In the genomic region with DNA sequence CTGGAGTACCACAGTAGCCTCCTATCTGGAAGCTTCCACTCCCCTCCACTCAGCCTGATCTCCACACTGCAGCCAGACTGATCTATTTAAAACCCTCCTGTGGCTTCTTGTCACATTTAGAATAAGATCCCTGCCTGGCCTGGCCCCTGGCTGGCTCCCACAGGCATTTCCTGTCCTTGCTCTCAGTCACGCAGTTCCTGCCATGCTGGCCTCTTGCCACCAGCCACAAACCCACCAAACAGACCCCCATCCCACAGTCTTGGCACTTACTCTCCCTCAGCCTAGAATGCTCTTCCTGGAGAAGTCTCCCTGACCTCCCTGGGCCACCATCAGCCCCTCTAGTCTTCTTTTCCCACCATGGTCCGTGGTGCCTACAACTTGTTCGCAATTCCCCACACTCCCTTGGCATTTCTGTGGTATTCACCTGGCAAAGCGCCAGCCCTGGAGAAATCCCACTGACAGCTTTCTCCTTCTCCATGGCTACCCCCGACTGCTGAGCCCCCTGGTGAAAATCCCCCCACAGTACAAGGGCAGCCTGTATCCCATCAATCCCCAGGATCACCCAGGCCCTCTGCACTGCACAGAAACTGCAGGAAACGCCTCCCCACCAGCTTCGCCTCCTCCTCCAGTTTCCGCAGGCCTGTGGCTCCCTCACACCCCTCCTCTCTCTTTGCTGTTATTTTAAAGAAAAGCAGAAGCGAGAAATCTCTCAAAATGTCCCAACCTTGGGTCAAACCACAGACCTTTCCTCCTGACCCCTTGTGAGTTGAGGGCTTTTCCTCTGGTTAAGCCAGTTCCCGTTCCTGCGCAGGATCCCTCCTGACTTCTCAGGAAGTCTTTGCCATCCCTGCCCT, we compare ENCODE assay signal across 8 cellular contexts.
DNase-seq lines count a peak whose midpoint lies in the region; ATAC-seq and TF ChIP-seq lines count a peak whose summit lies in the region.

No MANE protein-coding gene starts in this region.

- H3K4me2 ChIP-seq in GM23338: no peak overlapping the region

- no peaks in the 10 kb centered on the region for H3K79me2 ChIP-seq in GM23338 (replicated peaks; ENCODE audit: insufficient read depth)

- in situ Hi-C loops in GM13976 (cut with MboI; ENCODE audit: low sequenced_read_pairs, unreplicated experiment) (no loop called here), brain microvascular endothelial cell (cut with HindIII; ENCODE audit: low pct_ligation_motif_present, low sequenced_read_pairs) (no loop called here)

- H3K27ac Mint-ChIP-seq in GM23338: peak overlapping the region; percentile 5; the same call in 1 of the 2 replicates
- peak overlapping the region in 1 of 2 donors; percentile 53 for H3K27ac Mint-ChIP-seq in natural killer cell treated with Interleukin-12 subunit alpha and Interleukin-12 subunit beta and Interleukin-15 and Interleukin-18, amount 100 ng/mL, for 72 hours

- H3K27ac ChIP-seq in GM23338 (ENCODE audit: low read depth) (no peak overlapping the region), brain microvascular endothelial cell (no peak overlapping the region), foreskin keratinocyte (no peak overlapping the region)

- H3K4me1 ChIP-seq in GM23338 (ENCODE audit: insufficient read depth): no peaks in the 10 kb centered on the region
- no peaks in the 10 kb centered on the region for H3K4me1 ChIP-seq in foreskin keratinocyte

- no peaks in the 10 kb centered on the region for H3K36me3 ChIP-seq in GM23338 (ENCODE audit: insufficient read depth)
- H3K36me3 ChIP-seq in brain microvascular endothelial cell (replicated peaks): no peaks in the 10 kb centered on the region

- TF ChIP-seq CTCF in GM13976 (IDR thresholded peaks at IDR 0.05; ENCODE audit: borderline replicate concordance, control extremely low read depth, extremely low read depth, insufficient read depth, missing control alignments): no peak
- TF ChIP-seq CTCF in GM23338 (conservative IDR thresholded peaks at IDR 0.05; ENCODE audit: low read depth in 2 of 2): no peak
- TF ChIP-seq CTCF in brain microvascular endothelial cell (IDR thresholded peaks at IDR 0.05; ENCODE audit: low read depth, low read length, missing control alignments): no peak
- TF ChIP-seq CTCF in foreskin keratinocyte (conservative IDR thresholded peaks at IDR 0.05): no peak

- ATAC-seq in GM23338 (no peak), foreskin keratinocyte (no peak)
- peak in 1 of 2 donors; percentile 39 for ATAC-seq in natural killer cell treated with Interleukin-12 subunit alpha and Interleukin-12 subunit beta and Interleukin-15 and Interleukin-18, amount 100 ng/mL, for 72 hours

- peaks cover 8% of the 10 kb centered on the region; the same call in 2 of the 3 replicates for H3K9me3 Mint-ChIP-seq in GM23338
- H3K9me3 Mint-ChIP-seq in natural killer cell treated with Interleukin-12 subunit alpha and Interleukin-12 subunit beta and Interleukin-15 and Interleukin-18, amount 100 ng/mL, for 72 hours: no peaks in the 10 kb centered on the region

- H3K27me3 ChIP-seq in GM23338 (ENCODE audit: insufficient read depth) (no peaks in the 10 kb centered on the region), brain microvascular endothelial cell (replicated peaks) (no peaks in the 10 kb centered on the region), foreskin keratinocyte (peaks cover 3% of the 10 kb centered on the region)

- H3K4me3 ChIP-seq in GM23338: no peak overlapping the region
- H3K4me3 ChIP-seq in brain microvascular endothelial cell (ENCODE audit: low read depth, low read length): no peak overlapping the region

- no peaks in the 10 kb centered on the region for H3F3A ChIP-seq in GM23338 (replicated peaks; ENCODE audit: low read depth)

- no peaks in the 10 kb centered on the region for H4K20me1 ChIP-seq in GM23338 (replicated peaks; ENCODE audit: insufficient read depth)

- H2AFZ ChIP-seq in GM23338: no peak overlapping the region

- no peaks in the 10 kb centered on the region for H3K9me2 ChIP-seq in GM23338 (ENCODE audit: insufficient read depth)

- DNase-seq in GM13976 (ENCODE audit: low spot score) (peak; percentile 76), GM23338 (ENCODE audit: low spot score) (no peak), M059J (ENCODE audit: low read depth) (peak; percentile 88), brain microvascular endothelial cell (peak; percentile 53), NK-92 (lab: John Stamatoyannopoulos, UW; ENCODE audit: unreplicated experiment) (no peak), foreskin keratinocyte (no peak), NCI-H774 (lab: John Stamatoyannopoulos, UW) (no peak)
- no peak for DNase-seq in natural killer cell treated with Interleukin-12 subunit alpha and Interleukin-12 subunit beta and Interleukin-15 and Interleukin-18, amount 100 ng/mL, for 72 hours (ENCODE audit: low spot score)

- H3K36me3 Mint-ChIP-seq in GM23338 (ENCODE audit: low read depth): no peaks in the 10 kb centered on the region; the same call in 2 of the 3 replicates
- no peaks in the 10 kb centered on the region for H3K36me3 Mint-ChIP-seq in natural killer cell treated with Interleukin-12 subunit alpha and Interleukin-12 subunit beta and Interleukin-15 and Interleukin-18, amount 100 ng/mL, for 72 hours

- H3K27me3 Mint-ChIP-seq in GM23338 (ENCODE audit: insufficient read depth, low read depth, poor library complexity): peaks cover 9% of the 10 kb centered on the region
- H3K27me3 Mint-ChIP-seq in natural killer cell treated with Interleukin-12 subunit alpha and Interleukin-12 subunit beta and Interleukin-15 and Interleukin-18, amount 100 ng/mL, for 72 hours: peaks cover 4 to 13% of the 10 kb centered on the region in 2 donors

- no peak overlapping the region for H3K4me3 Mint-ChIP-seq in GM23338
- H3K4me3 Mint-ChIP-seq in natural killer cell treated with Interleukin-12 subunit alpha and Interleukin-12 subunit beta and Interleukin-15 and Interleukin-18, amount 100 ng/mL, for 72 hours: peak overlapping the region; percentile 68

- peaks cover 25% of the 10 kb centered on the region for H3K4me1 Mint-ChIP-seq in GM23338
- H3K4me1 Mint-ChIP-seq in natural killer cell treated with Interleukin-12 subunit alpha and Interleukin-12 subunit beta and Interleukin-15 and Interleukin-18, amount 100 ng/mL, for 72 hours (ENCODE audit: low read depth in 2 of 2): peaks cover 37 to 40% of the 10 kb centered on the region in 2 donors

TF ChIP-seq in GM23338, 12 proteins besides CTCF, POLR2A, EP300 and RAD21 (continues in another document):
- TF ChIP-seq POLR2AphosphoS5 (IDR thresholded peaks at IDR 0.05; ENCODE audit: low read depth) (no peak), STAT1 (IDR thresholded peaks at IDR 0.05; ENCODE audit: unreplicated experiment) (no peak), JUNB (IDR thresholded peaks at IDR 0.05; ENCODE audit: unreplicated experiment) (no peak)
- TF ChIP-seq, protein P1, sequence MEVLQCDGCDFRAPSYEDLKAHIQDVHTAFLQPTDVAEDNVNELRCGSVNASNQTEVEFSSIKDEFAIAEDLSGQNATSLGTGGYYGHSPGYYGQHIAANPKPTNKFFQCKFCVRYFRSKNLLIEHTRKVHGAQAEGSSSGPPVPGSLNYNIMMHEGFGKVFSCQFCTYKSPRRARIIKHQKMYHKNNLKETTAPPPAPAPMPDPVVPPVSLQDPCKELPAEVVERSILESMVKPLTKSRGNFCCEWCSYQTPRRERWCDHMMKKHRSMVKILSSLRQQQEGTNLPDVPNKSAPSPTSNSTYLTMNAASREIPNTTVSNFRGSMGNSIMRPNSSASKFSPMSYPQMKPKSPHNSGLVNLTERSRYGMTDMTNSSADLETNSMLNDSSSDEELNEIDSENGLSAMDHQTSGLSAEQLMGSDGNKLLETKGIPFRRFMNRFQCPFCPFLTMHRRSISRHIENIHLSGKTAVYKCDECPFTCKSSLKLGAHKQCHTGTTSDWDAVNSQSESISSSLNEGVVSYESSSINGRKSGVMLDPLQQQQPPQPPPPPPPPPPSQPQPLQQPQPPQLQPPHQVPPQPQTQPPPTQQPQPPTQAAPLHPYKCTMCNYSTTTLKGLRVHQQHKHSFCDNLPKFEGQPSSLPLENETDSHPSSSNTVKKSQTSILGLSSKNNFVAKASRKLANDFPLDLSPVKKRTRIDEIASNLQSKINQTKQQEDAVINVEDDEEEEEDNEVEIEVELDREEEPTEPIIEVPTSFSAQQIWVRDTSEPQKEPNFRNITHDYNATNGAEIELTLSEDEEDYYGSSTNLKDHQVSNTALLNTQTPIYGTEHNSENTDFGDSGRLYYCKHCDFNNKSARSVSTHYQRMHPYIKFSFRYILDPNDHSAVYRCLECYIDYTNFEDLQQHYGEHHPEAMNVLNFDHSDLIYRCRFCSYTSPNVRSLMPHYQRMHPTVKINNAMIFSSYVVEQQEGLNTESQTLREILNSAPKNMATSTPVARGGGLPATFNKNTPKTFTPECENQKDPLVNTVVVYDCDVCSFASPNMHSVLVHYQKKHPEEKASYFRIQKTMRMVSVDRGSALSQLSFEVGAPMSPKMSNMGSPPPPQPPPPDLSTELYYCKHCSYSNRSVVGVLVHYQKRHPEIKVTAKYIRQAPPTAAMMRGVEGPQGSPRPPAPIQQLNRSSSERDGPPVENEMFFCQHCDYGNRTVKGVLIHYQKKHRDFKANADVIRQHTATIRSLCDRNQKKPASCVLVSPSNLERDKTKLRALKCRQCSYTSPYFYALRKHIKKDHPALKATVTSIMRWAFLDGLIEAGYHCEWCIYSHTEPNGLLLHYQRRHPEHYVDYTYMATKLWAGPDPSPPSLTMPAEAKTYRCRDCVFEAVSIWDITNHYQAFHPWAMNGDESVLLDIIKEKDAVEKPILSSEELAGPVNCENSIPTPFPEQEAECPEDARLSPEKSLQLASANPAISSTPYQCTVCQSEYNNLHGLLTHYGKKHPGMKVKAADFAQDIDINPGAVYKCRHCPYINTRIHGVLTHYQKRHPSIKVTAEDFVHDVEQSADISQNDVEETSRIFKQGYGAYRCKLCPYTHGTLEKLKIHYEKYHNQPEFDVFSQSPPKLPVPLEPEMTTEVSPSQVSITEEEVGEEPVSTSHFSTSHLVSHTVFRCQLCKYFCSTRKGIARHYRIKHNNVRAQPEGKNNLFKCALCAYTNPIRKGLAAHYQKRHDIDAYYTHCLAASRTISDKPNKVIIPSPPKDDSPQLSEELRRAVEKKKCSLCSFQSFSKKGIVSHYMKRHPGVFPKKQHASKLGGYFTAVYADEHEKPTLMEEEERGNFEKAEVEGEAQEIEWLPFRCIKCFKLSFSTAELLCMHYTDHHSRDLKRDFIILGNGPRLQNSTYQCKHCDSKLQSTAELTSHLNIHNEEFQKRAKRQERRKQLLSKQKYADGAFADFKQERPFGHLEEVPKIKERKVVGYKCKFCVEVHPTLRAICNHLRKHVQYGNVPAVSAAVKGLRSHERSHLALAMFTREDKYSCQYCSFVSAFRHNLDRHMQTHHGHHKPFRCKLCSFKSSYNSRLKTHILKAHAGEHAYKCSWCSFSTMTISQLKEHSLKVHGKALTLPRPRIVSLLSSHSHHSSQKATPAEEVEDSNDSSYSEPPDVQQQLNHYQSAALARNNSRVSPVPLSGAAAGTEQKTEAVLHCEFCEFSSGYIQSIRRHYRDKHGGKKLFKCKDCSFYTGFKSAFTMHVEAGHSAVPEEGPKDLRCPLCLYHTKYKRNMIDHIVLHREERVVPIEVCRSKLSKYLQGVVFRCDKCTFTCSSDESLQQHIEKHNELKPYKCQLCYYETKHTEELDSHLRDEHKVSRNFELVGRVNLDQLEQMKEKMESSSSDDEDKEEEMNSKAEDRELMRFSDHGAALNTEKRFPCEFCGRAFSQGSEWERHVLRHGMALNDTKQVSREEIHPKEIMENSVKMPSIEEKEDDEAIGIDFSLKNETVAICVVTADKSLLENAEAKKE (CRISPR knock-in tag; IDR thresholded peaks at IDR 0.05): no peak

Comparison
In these comparisons a context has a peak if more than half of its experiments do, and no peak if none do; other contexts are left out.
1. DNase-seq: peak in GM13976 (single experiment), M059J (single experiment) and brain microvascular endothelial cell (single experiment); none in GM23338 (single experiment), natural killer cell treated with Interleukin-12 subunit alpha and Interleukin-12 subunit beta and Interleukin-15 and Interleukin-18, amount 100 ng/mL, for 72 hours (single experiment), NK-92 (single experiment), foreskin keratinocyte (0 of 2) and NCI-H774 (single experiment).